Comparison of ENCODE assay signal across 10 cellular contexts in the genomic region with DNA sequence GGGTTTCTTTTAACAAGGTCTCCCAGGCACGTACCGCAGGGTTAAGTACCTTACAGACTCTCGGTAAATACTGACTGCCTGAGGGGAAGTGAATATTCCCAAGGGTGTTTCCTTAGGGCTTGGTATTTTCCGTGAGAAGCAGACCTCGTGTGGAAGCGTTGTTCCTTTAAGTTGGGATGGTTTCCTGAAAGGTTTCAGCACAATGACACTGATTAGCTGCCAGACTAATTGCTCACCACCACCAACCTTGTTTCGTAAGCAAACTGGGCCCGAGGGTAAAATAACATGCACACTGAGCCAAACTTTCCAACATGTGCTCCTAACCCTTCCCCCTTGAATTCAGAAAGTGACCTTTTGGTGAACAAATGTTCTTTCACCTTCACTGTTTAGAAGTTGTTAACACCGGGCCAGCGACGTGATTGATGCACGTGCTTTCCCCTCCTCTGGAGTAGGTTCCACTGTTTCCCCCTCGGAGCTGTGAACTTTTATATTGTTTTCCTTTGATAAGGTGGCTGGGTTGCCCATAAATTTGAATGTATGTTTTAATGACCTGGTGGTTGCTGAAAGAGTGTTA.
DNase-seq lines count a peak whose midpoint lies in the region; ATAC-seq and TF ChIP-seq lines count a peak whose summit lies in the region.
"Had no signal": no experiment of that assay in that cellular context is flagged by ENCODE, and none has a peak within 500 bp of the region (broad histone marks: within the 10 kb centered on the region; RNA-seq: fewer than 3 reads in every experiment).

No MANE protein-coding gene starts in this region.

- no peak overlapping the region for H3K4me3 Mint-ChIP-seq in activated naive CD4-positive, alpha-beta T cell treated with anti-CD3 and anti-CD28 coated beads for 36 hours

- H3K27ac ChIP-seq in hepatocyte (peak overlapping the region; percentile 29), tibial artery (peak overlapping the region; percentile 71 to 73)
- H3K27ac ChIP-seq: transverse colon had no signal

- CTCF ChIA-PET in activated naive CD4-positive, alpha-beta T cell treated with anti-CD3 and anti-CD28 coated beads for 36 hours (lab: Charles Lee): no interaction called here

- no peak overlapping the region for H3K4me2 ChIP-seq in hepatocyte

- H3K9me3 ChIP-seq in hepatocyte (ENCODE audit: low read depth) (peaks cover 4% of the 10 kb centered on the region), tibial artery (peaks cover 0 to 12% (median 10%) of the 10 kb centered on the region in 3 donors)

- no peaks in the 10 kb centered on the region for H3K36me3 ChIP-seq in hepatocyte (replicated peaks; ENCODE audit: insufficient read depth, low read depth)
- no peaks in the 10 kb centered on the region for H3K36me3 ChIP-seq in tibial artery
- H3K36me3 ChIP-seq: transverse colon had no signal

- DNase-seq in NCI-H2029 (lab: John Stamatoyannopoulos, UW) (peak; percentile 78), NCI-H2029 treated with DMSO at 0.1 percent for 48 hours (lab: John Stamatoyannopoulos, UW) (no peak), amniotic epithelial cell (ENCODE audit: low read depth) (peak; percentile 77), hepatocyte (ENCODE audit: low spot score) (no peak), tibial artery (no peak), NCI-H524 treated with DMSO at 0.1 percent for 48 hours (lab: John Stamatoyannopoulos, UW) (no peak)
- no peak for DNase-seq in activated naive CD4-positive, alpha-beta T cell treated with anti-CD3 and anti-CD28 coated beads for 36 hours
- DNase-seq: activated effector memory CD4-positive, alpha-beta T cell treated with Interleukin-2 at 50 U/mL for 16 hours; transverse colon had no signal

- H3K4me3 ChIP-seq in hepatocyte (no peak overlapping the region), tibial artery (no peak overlapping the region)
- H3K4me3 ChIP-seq: transverse colon had no signal

- H3K4me1 ChIP-seq in hepatocyte (ENCODE audit: insufficient read depth) (no peaks in the 10 kb centered on the region), tibial artery (peaks cover 0 to 26% (median 12%) of the 10 kb centered on the region in 4 donors)
- H3K4me1 ChIP-seq: transverse colon had no signal

- H3K27me3 ChIP-seq in hepatocyte (no peaks in the 10 kb centered on the region), tibial artery (no peaks in the 10 kb centered on the region)
- H3K27me3 ChIP-seq: transverse colon had no signal

- H3K79me2 ChIP-seq in hepatocyte: no peaks in the 10 kb centered on the region

- H3K27ac Mint-ChIP-seq in activated naive CD4-positive, alpha-beta T cell treated with anti-CD3 and anti-CD28 coated beads for 36 hours: no peak overlapping the region

- TF ChIP-seq CTCF in hepatocyte (IDR thresholded peaks at IDR 0.05; ENCODE audit: poor library complexity) (no peak), tibial artery (IDR thresholded peaks at IDR 0.05) (no peak)

- H3K9me3 Mint-ChIP-seq in activated naive CD4-positive, alpha-beta T cell treated with anti-CD3 and anti-CD28 coated beads for 36 hours: peaks cover 4% of the 10 kb centered on the region

- no peaks in the 10 kb centered on the region for H3K36me3 Mint-ChIP-seq in activated naive CD4-positive, alpha-beta T cell treated with anti-CD3 and anti-CD28 coated beads for 36 hours (ENCODE audit: low read depth)

- WGBS in hepatocyte (ENCODE audit: low lambda C conversion rate, missing lambda C conversion rate): 63% methylated on average over 13 of the region's 13 CpGs

- no peak overlapping the region for H2AFZ ChIP-seq in hepatocyte

- no peaks in the 10 kb centered on the region for H3K9me2 ChIP-seq in hepatocyte (replicated peaks; ENCODE audit: insufficient read depth)

- H3K4me1 Mint-ChIP-seq in activated naive CD4-positive, alpha-beta T cell treated with anti-CD3 and anti-CD28 coated beads for 36 hours (ENCODE audit: low read depth): no peaks in the 10 kb centered on the region

- no peak for ATAC-seq in HG03342 (IDR thresholded peaks at IDR 0.05; ENCODE audit: unreplicated experiment)

- no peaks in the 10 kb centered on the region for H3K27me3 Mint-ChIP-seq in activated naive CD4-positive, alpha-beta T cell treated with anti-CD3 and anti-CD28 coated beads for 36 hours (ENCODE audit: low read depth)

- no peaks in the 10 kb centered on the region for H4K20me1 ChIP-seq in hepatocyte (ENCODE audit: insufficient read depth, poor library complexity, severe bottlenecking)

- intact Hi-C loops in tibial artery (cut with DNase I; ENCODE audit: low total_unique reads): no loop called here
- intact Hi-C loops in activated naive CD4-positive, alpha-beta T cell treated with anti-CD3 and anti-CD28 coated beads for 36 hours (cut with micrococcal nuclease): loop anchor here (1.0 to 5.0 kb wide), 2 partner anchors 21 to 374 kb away; no protein-coding TSS in a partner anchor

Comparison
In these comparisons a context has a peak if more than half of its experiments do, and no peak if none do; other contexts are left out.
1. DNase-seq: peak in NCI-H2029 (single experiment) and amniotic epithelial cell (single experiment); none in NCI-H2029 treated with DMSO at 0.1 percent for 48 hours (single experiment), hepatocyte (single experiment), tibial artery (0 of 2), NCI-H524 treated with DMSO at 0.1 percent for 48 hours (single experiment) and activated naive CD4-positive, alpha-beta T cell treated with anti-CD3 and anti-CD28 coated beads for 36 hours (single experiment).